Comparison of ENCODE assay signal across 1 cellular context in the genomic region with DNA sequence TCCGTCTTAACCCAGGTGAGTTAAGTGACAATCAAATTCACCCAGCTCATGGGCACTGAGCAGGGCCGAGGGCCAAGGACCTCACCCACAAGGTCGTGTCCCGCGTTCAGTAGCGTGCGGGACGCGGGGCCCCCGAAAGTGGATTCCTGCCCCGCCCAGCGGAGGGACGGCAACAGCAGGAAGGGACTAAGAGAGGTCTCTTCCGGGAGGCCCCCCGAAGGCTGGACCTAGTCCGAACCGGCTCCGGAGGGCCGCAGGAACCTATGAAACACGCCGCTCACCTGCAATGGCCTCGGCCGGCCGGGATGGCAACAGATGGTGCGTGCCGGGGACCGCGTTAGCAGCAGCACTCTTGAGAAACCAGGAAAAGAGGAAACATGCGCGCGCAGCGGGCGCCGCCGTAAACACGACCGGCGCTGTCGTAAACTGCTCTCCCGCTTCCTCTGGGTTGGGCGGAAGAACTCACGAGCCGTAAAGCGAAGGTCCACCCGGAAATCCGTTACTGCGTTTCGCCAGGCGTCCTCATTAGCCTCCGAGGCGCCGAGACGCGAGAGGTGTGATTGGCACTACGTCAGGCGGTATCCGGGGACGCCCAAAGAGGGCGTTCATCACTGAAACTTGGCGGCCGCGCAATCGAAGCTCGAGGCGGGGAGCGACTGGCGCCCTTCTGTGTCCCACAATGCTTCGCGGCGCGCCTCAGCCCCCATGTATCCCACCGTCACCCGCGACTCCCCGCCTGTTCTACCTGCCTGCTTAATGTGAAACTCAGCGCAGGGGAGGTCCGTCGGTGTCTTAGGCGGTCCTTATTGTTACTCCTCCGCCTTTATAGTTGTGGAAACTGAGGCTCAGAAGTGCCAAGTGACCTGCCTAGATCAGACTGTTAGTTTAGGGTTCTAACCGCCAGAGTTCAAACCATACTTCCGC.
A peak's percentile ranks its signal among the peaks of the same experiment; 100 is the strongest.
TF ChIP-seq lines count a peak whose summit lies in the region.

A gene with protein sequence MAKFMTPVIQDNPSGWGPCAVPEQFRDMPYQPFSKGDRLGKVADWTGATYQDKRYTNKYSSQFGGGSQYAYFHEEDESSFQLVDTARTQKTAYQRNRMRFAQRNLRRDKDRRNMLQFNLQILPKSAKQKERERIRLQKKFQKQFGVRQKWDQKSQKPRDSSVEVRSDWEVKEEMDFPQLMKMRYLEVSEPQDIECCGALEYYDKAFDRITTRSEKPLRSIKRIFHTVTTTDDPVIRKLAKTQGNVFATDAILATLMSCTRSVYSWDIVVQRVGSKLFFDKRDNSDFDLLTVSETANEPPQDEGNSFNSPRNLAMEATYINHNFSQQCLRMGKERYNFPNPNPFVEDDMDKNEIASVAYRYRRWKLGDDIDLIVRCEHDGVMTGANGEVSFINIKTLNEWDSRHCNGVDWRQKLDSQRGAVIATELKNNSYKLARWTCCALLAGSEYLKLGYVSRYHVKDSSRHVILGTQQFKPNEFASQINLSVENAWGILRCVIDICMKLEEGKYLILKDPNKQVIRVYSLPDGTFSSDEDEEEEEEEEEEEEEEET (minus strand): TSS at position 372 of the 924 bp plus-strand sequence. CDS start 3,045 bp downstream, outside the sequence.

TF ChIP-seq in GM12878, 131 proteins besides CTCF, POLR2A, EP300 and RAD21 (continued from another document and continues in another):
- TF ChIP-seq REST (IDR thresholded peaks at IDR 0.05; ENCODE audit: low read depth, low read length) (peak; percentile 22; the same call in 1 of the 2 replicates), BRCA1 (IDR thresholded peaks at IDR 0.05; ENCODE audit: low read depth, low read length) (no peak), JUND (IDR thresholded peaks at IDR 0.05; ENCODE audit: low read depth, low read length) (peak; percentile 62; the same call in 1 of the 2 replicates), MEF2A (IDR thresholded peaks at IDR 0.05; ENCODE audit: insufficient read depth, low read depth, low read length) (no peak), FOS (IDR thresholded peaks at IDR 0.05; ENCODE audit: borderline replicate concordance, extremely low read depth, insufficient read length) (no peak), SRF (IDR thresholded peaks at IDR 0.05; ENCODE audit: low read depth in 2 of 2, low read length in 2 of 2) (peak; percentile 83 to 84), ELK1 (IDR thresholded peaks at IDR 0.05; ENCODE audit: low read depth, low read length) (peak; percentile 75), ZNF217 (IDR thresholded peaks at IDR 0.05) (no peak), SREBF1 (IDR thresholded peaks at IDR 0.05; ENCODE audit: low read length) (no peak), RBBP5 (conservative IDR thresholded peaks at IDR 0.05) (peak; percentile 94), FOXM1 (IDR thresholded peaks at IDR 0.05; ENCODE audit: low read depth, low read length) (no peak), MTA3 (IDR thresholded peaks at IDR 0.05; ENCODE audit: borderline replicate concordance, low read length) (peak; percentile 18; the same call in 1 of the 2 replicates), CHD4 (IDR thresholded peaks at IDR 0.05) (no peak), BACH1 (IDR thresholded peaks at IDR 0.05; ENCODE audit: borderline replicate concordance) (peak; percentile 82), YY1 (IDR thresholded peaks at IDR 0.05; ENCODE audit: low read depth, low read length) (peak; percentile 88), BCL11A (IDR thresholded peaks at IDR 0.05; ENCODE audit: low read depth, low read length) (no peak), SUPT20H (IDR thresholded peaks at IDR 0.05; ENCODE audit: borderline replicate concordance, control insufficient read depth, low read depth, low read length) (no peak), SUZ12 (IDR thresholded peaks at IDR 0.05; ENCODE audit: unreplicated experiment) (no peak), CBFB (IDR thresholded peaks at IDR 0.05; ENCODE audit: low read depth) (no peak; the same call in 1 of the 2 replicates), KLF5 (IDR thresholded peaks at IDR 0.05; ENCODE audit: partially characterized antibody) (peak; percentile 79), TBL1XR1 (IDR thresholded peaks at IDR 0.05; ENCODE audit: low read depth, low read length) (no peak), CHD1 (IDR thresholded peaks at IDR 0.05; ENCODE audit: low read depth, low read length) (no peak), TCF3 (IDR thresholded peaks at IDR 0.05; ENCODE audit: borderline replicate concordance, insufficient read depth, low read depth, low read length) (peak; percentile 74; the same call in 1 of the 2 replicates), RAD51 (IDR thresholded peaks at IDR 0.05) (no peak), ESRRA (IDR thresholded peaks at IDR 0.05; ENCODE audit: low read length) (0 out of 2 replicates have a peak, but pooled peaks have one; percentile 40), RELB (IDR thresholded peaks at IDR 0.05; ENCODE audit: low read depth) (peak; percentile 69; the same call in 1 of the 2 replicates), CBX3 (IDR thresholded peaks at IDR 0.05; ENCODE audit: borderline replicate concordance, low read depth) (no peak), ZNF384 (IDR thresholded peaks at IDR 0.05; ENCODE audit: borderline replicate concordance, low read depth, low read length) (no peak), STAT3 (IDR thresholded peaks at IDR 0.05; ENCODE audit: low read depth, low read length) (no peak), EZH2 (IDR thresholded peaks at IDR 0.05; ENCODE audit: borderline replicate concordance, control insufficient read depth, low read depth, low read length) (no peak), HDAC2 (IDR thresholded peaks at IDR 0.05) (no peak), ETV6 (conservative IDR thresholded peaks at IDR 0.05 in 1 of 2, IDR thresholded peaks at IDR 0.05 in 1 of 2; ENCODE audit: borderline replicate concordance in 1 of 2, low read depth in 1 of 2) (peak in 1 of 2 experiments; percentile 66; a peak in 1 of 4 replicates), SIN3A (IDR thresholded peaks at IDR 0.05; ENCODE audit: low read depth, low read length) (peak; percentile 64; the same call in 1 of the 2 replicates), RB1 (IDR thresholded peaks at IDR 0.05; ENCODE audit: borderline replicate concordance) (peak; percentile 89; the same call in 1 of the 2 replicates)
- TF ChIP-seq, protein P1, sequence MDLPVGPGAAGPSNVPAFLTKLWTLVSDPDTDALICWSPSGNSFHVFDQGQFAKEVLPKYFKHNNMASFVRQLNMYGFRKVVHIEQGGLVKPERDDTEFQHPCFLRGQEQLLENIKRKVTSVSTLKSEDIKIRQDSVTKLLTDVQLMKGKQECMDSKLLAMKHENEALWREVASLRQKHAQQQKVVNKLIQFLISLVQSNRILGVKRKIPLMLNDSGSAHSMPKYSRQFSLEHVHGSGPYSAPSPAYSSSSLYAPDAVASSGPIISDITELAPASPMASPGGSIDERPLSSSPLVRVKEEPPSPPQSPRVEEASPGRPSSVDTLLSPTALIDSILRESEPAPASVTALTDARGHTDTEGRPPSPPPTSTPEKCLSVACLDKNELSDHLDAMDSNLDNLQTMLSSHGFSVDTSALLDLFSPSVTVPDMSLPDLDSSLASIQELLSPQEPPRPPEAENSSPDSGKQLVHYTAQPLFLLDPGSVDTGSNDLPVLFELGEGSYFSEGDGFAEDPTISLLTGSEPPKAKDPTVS (IDR thresholded peaks at IDR 0.05; ENCODE audit: low read depth, low read length) = peak; percentile 57; the same call in 1 of the 2 replicates
- TF ChIP-seq, protein P2, sequence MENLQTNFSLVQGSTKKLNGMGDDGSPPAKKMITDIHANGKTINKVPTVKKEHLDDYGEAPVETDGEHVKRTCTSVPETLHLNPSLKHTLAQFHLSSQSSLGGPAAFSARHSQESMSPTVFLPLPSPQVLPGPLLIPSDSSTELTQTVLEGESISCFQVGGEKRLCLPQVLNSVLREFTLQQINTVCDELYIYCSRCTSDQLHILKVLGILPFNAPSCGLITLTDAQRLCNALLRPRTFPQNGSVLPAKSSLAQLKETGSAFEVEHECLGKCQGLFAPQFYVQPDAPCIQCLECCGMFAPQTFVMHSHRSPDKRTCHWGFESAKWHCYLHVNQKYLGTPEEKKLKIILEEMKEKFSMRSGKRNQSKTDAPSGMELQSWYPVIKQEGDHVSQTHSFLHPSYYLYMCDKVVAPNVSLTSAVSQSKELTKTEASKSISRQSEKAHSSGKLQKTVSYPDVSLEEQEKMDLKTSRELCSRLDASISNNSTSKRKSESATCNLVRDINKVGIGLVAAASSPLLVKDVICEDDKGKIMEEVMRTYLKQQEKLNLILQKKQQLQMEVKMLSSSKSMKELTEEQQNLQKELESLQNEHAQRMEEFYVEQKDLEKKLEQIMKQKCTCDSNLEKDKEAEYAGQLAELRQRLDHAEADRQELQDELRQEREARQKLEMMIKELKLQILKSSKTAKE (IDR thresholded peaks at IDR 0.05; ENCODE audit: low read depth, poor library complexity, severe bottlenecking) = no peak
- TF ChIP-seq, protein P3, sequence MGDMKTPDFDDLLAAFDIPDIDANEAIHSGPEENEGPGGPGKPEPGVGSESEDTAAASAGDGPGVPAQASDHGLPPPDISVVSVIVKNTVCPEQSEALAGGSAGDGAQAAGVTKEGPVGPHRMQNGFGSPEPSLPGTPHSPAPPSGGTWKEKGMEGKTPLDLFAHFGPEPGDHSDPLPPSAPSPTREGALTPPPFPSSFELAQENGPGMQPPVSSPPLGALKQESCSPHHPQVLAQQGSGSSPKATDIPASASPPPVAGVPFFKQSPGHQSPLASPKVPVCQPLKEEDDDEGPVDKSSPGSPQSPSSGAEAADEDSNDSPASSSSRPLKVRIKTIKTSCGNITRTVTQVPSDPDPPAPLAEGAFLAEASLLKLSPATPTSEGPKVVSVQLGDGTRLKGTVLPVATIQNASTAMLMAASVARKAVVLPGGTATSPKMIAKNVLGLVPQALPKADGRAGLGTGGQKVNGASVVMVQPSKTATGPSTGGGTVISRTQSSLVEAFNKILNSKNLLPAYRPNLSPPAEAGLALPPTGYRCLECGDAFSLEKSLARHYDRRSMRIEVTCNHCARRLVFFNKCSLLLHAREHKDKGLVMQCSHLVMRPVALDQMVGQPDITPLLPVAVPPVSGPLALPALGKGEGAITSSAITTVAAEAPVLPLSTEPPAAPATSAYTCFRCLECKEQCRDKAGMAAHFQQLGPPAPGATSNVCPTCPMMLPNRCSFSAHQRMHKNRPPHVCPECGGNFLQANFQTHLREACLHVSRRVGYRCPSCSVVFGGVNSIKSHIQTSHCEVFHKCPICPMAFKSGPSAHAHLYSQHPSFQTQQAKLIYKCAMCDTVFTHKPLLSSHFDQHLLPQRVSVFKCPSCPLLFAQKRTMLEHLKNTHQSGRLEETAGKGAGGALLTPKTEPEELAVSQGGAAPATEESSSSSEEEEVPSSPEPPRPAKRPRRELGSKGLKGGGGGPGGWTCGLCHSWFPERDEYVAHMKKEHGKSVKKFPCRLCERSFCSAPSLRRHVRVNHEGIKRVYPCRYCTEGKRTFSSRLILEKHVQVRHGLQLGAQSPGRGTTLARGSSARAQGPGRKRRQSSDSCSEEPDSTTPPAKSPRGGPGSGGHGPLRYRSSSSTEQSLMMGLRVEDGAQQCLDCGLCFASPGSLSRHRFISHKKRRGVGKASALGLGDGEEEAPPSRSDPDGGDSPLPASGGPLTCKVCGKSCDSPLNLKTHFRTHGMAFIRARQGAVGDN (IDR thresholded peaks at IDR 0.05) = peak; percentile 46
- TF ChIP-seq, protein P4, sequence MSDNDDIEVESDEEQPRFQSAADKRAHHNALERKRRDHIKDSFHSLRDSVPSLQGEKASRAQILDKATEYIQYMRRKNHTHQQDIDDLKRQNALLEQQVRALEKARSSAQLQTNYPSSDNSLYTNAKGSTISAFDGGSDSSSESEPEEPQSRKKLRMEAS (IDR thresholded peaks at IDR 0.05; ENCODE audit: low read depth, low read length) = peak; percentile 80
- TF ChIP-seq, protein P5, sequence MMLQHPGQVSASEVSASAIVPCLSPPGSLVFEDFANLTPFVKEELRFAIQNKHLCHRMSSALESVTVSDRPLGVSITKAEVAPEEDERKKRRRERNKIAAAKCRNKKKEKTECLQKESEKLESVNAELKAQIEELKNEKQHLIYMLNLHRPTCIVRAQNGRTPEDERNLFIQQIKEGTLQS (IDR thresholded peaks at IDR 0.05; ENCODE audit: borderline replicate concordance, extremely low read depth, low read depth, low read length) = peak; percentile 90; the same call in 1 of the 2 replicates
